Comparison of ENCODE assay signal across 31 cellular contexts in genomic region chr7:148466120-148466519, GRCh38.
"Had no signal": no experiment of that assay in that cellular context is flagged by ENCODE, and none has a peak within 500 bp of the region (broad histone marks: within the 10 kb centered on the region; RNA-seq: fewer than 3 reads in every experiment).

No MANE protein-coding gene starts in this region.

- FAIRE-seq: urothelium cell line had no signal

- ATAC-seq: natural killer cell; psoas muscle; right cardiac atrium; sciatic nerve; stimulated activated memory B cell treated with anti-CD40 and anti-IgM and Interleukin-4, amounts not matched to agents 10 μg/mL and 1 μg/mL and 100 μg/mL, for 72 hours; stimulated activated naive CD8-positive, alpha-beta T cell treated with anti-CD3 and anti-CD28 coated beads, Interleukin-15, amount 100 ng/mL, for 72 hours; stimulated activated naive CD8-positive, alpha-beta T cell treated with anti-CD3 and anti-CD28 coated beads, Interleukin-15, Interleukin-2, amounts not matched to agents 100 U/mL and 50 U/mL, for 24 hours had no signal

- H3K36me3 ChIP-seq: neural progenitor cell, ovary, spleen, suprapubic skin, tibial artery, transverse colon, upper lobe of left lung, vagina had no signal

- H3K4me2 ChIP-seq: neural progenitor cell, smooth muscle cell had no signal

- H3K27me3 Mint-ChIP-seq: progenitor cell of endocrine pancreas had no signal

- H3K9ac ChIP-seq: neural progenitor cell, parathyroid adenoma had no signal

- H3K4me3 Mint-ChIP-seq: natural killer cell; nephron; neural progenitor cell; stimulated activated memory B cell treated with anti-CD40 and anti-IgM and Interleukin-4, amounts not matched to agents 10 μg/mL and 1 μg/mL and 100 μg/mL, for 72 hours; stimulated activated naive CD8-positive, alpha-beta T cell treated with anti-CD3 and anti-CD28 coated beads, Interleukin-15, amount 100 ng/mL, for 72 hours had no signal

- H3K4me1 Mint-ChIP-seq: natural killer cell; stimulated activated naive CD8-positive, alpha-beta T cell treated with anti-CD3 and anti-CD28 coated beads, Interleukin-15, amount 100 ng/mL, for 72 hours had no signal

- DNase-seq: natural killer cell; occipital lobe; ovary; posterior cingulate gyrus; psoas muscle; right cardiac atrium; spleen; stimulated activated CD4-positive, alpha-beta T cell treated with anti-CD3 and anti-CD28 coated beads, Interleukin-12 subunit alpha, Interleukin-12 subunit beta, amount 100 ng/mL, for 4 hours; stimulated activated CD4-positive, alpha-beta T cell treated with anti-CD3 and anti-CD28 coated beads, Interleukin-1b, Interleukin-23, amount 100 ng/mL, for 48 hours; stimulated activated CD4-positive, alpha-beta T cell treated with anti-CD3 and anti-CD28 coated beads, Interleukin-4, amount 100 ng/mL, for 1 hour; stimulated activated CD4-positive, alpha-beta T cell treated with anti-CD3 and anti-CD28 coated beads, Interleukin-4, amount 100 ng/mL, for 4 hours; stimulated activated CD8-positive, alpha-beta memory T cell treated with anti-CD3 and anti-CD28 coated beads, Interleukin-4, amount 100 ng/mL, for 48 hours; stimulated activated naive CD4-positive, alpha-beta T cell; stimulated activated naive CD8-positive, alpha-beta T cell treated with anti-CD3 and anti-CD28 coated beads, Interleukin-15, amount 100 ng/mL, for 72 hours; stimulated activated naive CD8-positive, alpha-beta T cell treated with anti-CD3 and anti-CD28 coated beads, Interleukin-15, Interleukin-2, amounts not matched to agents 100 U/mL and 50 U/mL, for 24 hours; substantia nigra; testis; tibial artery; transverse colon; upper lobe of left lung had no signal

- H3K79me2 ChIP-seq: parathyroid adenoma had no signal

- H2AFZ ChIP-seq: neural progenitor cell, parathyroid adenoma had no signal

- H3K9me3 ChIP-seq: ovary, psoas muscle, spleen, testis, tibial artery, transverse colon, upper lobe of left lung, vagina had no signal

- H3K27me3 ChIP-seq: neural progenitor cell, ovary, suprapubic skin, testis, tibial artery, transverse colon, upper lobe of left lung, vagina had no signal

- H3K4me1 ChIP-seq: neural progenitor cell, parathyroid adenoma, psoas muscle, spleen, suprapubic skin, testis, tibial artery, transverse colon, upper lobe of left lung, vagina had no signal

- H3K36me3 Mint-ChIP-seq: natural killer cell; stimulated activated memory B cell treated with anti-CD40 and anti-IgM and Interleukin-4, amounts not matched to agents 10 μg/mL and 1 μg/mL and 100 μg/mL, for 72 hours had no signal

- H3K9me3 Mint-ChIP-seq: natural killer cell had no signal

- H3K27ac ChIP-seq: neural progenitor cell, ovary, parathyroid adenoma, psoas muscle, skin epidermis, spleen, suprapubic skin, testis, tibial artery, transverse colon, upper lobe of left lung, vagina had no signal

- H3K27ac Mint-ChIP-seq: natural killer cell; nephron; neural progenitor cell; progenitor cell of endocrine pancreas; stimulated activated memory B cell treated with anti-CD40 and anti-IgM and Interleukin-4, amounts not matched to agents 10 μg/mL and 1 μg/mL and 100 μg/mL, for 72 hours; stimulated activated naive CD8-positive, alpha-beta T cell treated with anti-CD3 and anti-CD28 coated beads, Interleukin-15, amount 100 ng/mL, for 72 hours had no signal

- H3K4me3 ChIP-seq: neural progenitor cell, ovary, psoas muscle, skin epidermis, smooth muscle cell, spleen, suprapubic skin, testis, tibial artery, transverse colon, upper lobe of left lung, vagina had no signal
